In genomic region chr13:111153977-111154332, GRCh38 we compare ENCODE assay signal across 8 cellular contexts. TPM values are rescaled to one million over a fixed set of nuclear protein-coding genes. Genes with fewer than 3 reads are reported as not detected.
DNase-seq lines count a peak whose midpoint lies in the region; ATAC-seq and TF ChIP-seq lines count a peak whose summit lies in the region.

No MANE protein-coding gene starts in this region.

- peak overlapping the region; percentile 95 for H3K4me3 ChIP-seq in HEK293 (ENCODE audit: low read depth, low read length)
- peak overlapping the region; percentile 91 for H3K4me3 ChIP-seq in rectal smooth muscle tissue (ENCODE audit: low read length)

- no peaks in the 10 kb centered on the region for H3K27me3 ChIP-seq in rectal smooth muscle tissue (ENCODE audit: control insufficient read depth, insufficient read depth, low read length)

- H3K27me3 Mint-ChIP-seq in activated CD4-positive, alpha-beta T cell treated with anti-CD3 and anti-CD28 coated beads for 36 hours = no peaks in the 10 kb centered on the region

- H3K9me3 Mint-ChIP-seq in activated CD4-positive, alpha-beta T cell treated with anti-CD3 and anti-CD28 coated beads for 36 hours (ENCODE audit: low read depth) = no peaks in the 10 kb centered on the region

- H3K27ac Mint-ChIP-seq in activated CD4-positive, alpha-beta T cell treated with anti-CD3 and anti-CD28 coated beads for 36 hours = peak overlapping the region; percentile 90

- DNase-seq in activated CD4-positive, alpha-beta T cell treated with anti-CD3 and anti-CD28 coated beads for 36 hours = peak; percentile 77
- no peak for DNase-seq in activated CD4-positive, alpha-beta T cell treated with anti-CD3 and anti-CD28 coated beads for 4 hours
- DNase-seq in M059J (ENCODE audit: low read depth) (peak; percentile 38), Right ventricle myocardium superior (no peak), DMS53 (lab: John Stamatoyannopoulos, UW) (no peak)
- peak; percentile 34 to 35 for DNase-seq in activated T-helper 1 cell treated with anti-CD3 and anti-CD28 coated beads, Interleukin-2, amount 50 U/mL, for 16 hours (ENCODE audit: low read depth in 1 of 2, low spot score in 1 of 2)

- peak overlapping the region; percentile 83 for H3K4me3 Mint-ChIP-seq in activated CD4-positive, alpha-beta T cell treated with anti-CD3 and anti-CD28 coated beads for 36 hours

- H3K27ac ChIP-seq in HEK293 (ENCODE audit: extremely low read depth, low read depth, low read length) (peak overlapping the region; percentile 86), rectal smooth muscle tissue (ENCODE audit: low read depth, low read length) (peak overlapping the region; percentile 99)

- no peaks in the 10 kb centered on the region for H3K9me3 ChIP-seq in HEK293 (ENCODE audit: control insufficient read depth, insufficient read depth, low read depth, low read length)

- H3K4me1 ChIP-seq in HEK293 (ENCODE audit: control insufficient read depth, insufficient read depth, low read length) = no peaks in the 10 kb centered on the region
- H3K4me1 ChIP-seq in rectal smooth muscle tissue (ENCODE audit: control insufficient read depth, insufficient read depth, low read length) = peaks cover 11% of the 10 kb centered on the region

- CTCF ChIA-PET in activated CD4-positive, alpha-beta T cell treated with anti-CD3 and anti-CD28 coated beads for 36 hours (lab: Charles Lee) = no interaction called here
- CTCF ChIA-PET in HEK293 (lab: Yijun Ruan, JAX) = no interaction called here

- ATAC-seq in activated CD4-positive, alpha-beta T cell treated with anti-CD3 and anti-CD28 coated beads for 36 hours = peak; percentile 65
- peak; percentile 57 for ATAC-seq in Right ventricle myocardium superior (ENCODE audit: poor library complexity)

- H3K9ac ChIP-seq in rectal smooth muscle tissue (ENCODE audit: low read length) = peak overlapping the region; percentile 63

- TF ChIP-seq CTCF in HEK293 (tag by site-specific recombination; IDR thresholded peaks at IDR 0.05) = no peak

- intact Hi-C loops in activated CD4-positive, alpha-beta T cell treated with anti-CD3 and anti-CD28 coated beads for 36 hours (cut with DNase I, micrococcal nuclease) = loop anchor here (1.0 to 10.0 kb wide), 13 partner anchors 23 to 1369 kb away; partner anchors contain the start of genes ING1 (in 1 of the 2) and IRS2 (in 1 of the 2)
- intact Hi-C loops in Right ventricle myocardium superior (cut with DNase I) = loop anchor here (5.0 kb wide), 2 partner anchors 58 to 87 kb away; no protein-coding TSS in a partner anchor

- H3K36me3 ChIP-seq in HEK293 (ENCODE audit: control insufficient read depth in 2 of 2, insufficient read depth in 1 of 2, low read length in 2 of 2) (peaks cover 0 to 2% of the 10 kb centered on the region in 2 experiments; a peak in 1 of 3 replicates), rectal smooth muscle tissue (ENCODE audit: control insufficient read depth, insufficient read depth, low read length) (no peaks in the 10 kb centered on the region)

- POLR2A ChIA-PET in activated CD4-positive, alpha-beta T cell treated with anti-CD3 and anti-CD28 coated beads for 36 hours (lab: Charles Lee) = no interaction called here
- POLR2A ChIA-PET in HEK293 (lab: Yijun Ruan, JAX) = interaction anchor here (0.5 kb wide), 1 partner anchor 1767 kb away, joined by 3 read pairs; no protein-coding TSS in a partner anchor

- H3K4me1 Mint-ChIP-seq in activated CD4-positive, alpha-beta T cell treated with anti-CD3 and anti-CD28 coated beads for 36 hours = peaks cover 35% of the 10 kb centered on the region

- peaks cover 11% of the 10 kb centered on the region for H3K36me3 Mint-ChIP-seq in activated CD4-positive, alpha-beta T cell treated with anti-CD3 and anti-CD28 coated beads for 36 hours (ENCODE audit: low read depth)

TF ChIP-seq in HEK293, 187 proteins besides CTCF, POLR2A, EP300 and RAD21 (continues in another document):
- TF ChIP-seq ZNF335 (tag by site-specific recombination; conservative IDR thresholded peaks at IDR 0.05) = peak; percentile 33; the same call in 1 of the 2 replicates
- no peak for TF ChIP-seq HOXC10 (CRISPR knock-in tag; IDR thresholded peaks at IDR 0.05)
- TF ChIP-seq PRDM6 (tag by site-specific recombination; IDR thresholded peaks at IDR 0.05) = no peak
- peak; percentile 74 for TF ChIP-seq GLIS2 (tag by site-specific recombination; IDR thresholded peaks at IDR 0.05)
- peak; percentile 94 for TF ChIP-seq ZBTB20 (tag by site-specific recombination; IDR thresholded peaks at IDR 0.05)
- TF ChIP-seq SP3 (tag by site-specific recombination; IDR thresholded peaks at IDR 0.05) = peak; percentile 52; the same call in 1 of the 2 replicates
- TF ChIP-seq ZNF2 (tag by site-specific recombination; IDR thresholded peaks at IDR 0.05) = 0 out of 2 replicates have a peak, but pooled peaks have one; percentile 17
- peak; percentile 83 for TF ChIP-seq KLF1 (tag by site-specific recombination; IDR thresholded peaks at IDR 0.05)
- TF ChIP-seq SP7 (tag by site-specific recombination; IDR thresholded peaks at IDR 0.05) = peak; percentile 8; the same call in 1 of the 2 replicates
- TF ChIP-seq ZNF521 (tag by site-specific recombination; IDR thresholded peaks at IDR 0.05) = no peak
- peak; percentile 45; the same call in 1 of the 2 replicates for TF ChIP-seq ZNF341 (tag by site-specific recombination; IDR thresholded peaks at IDR 0.05; ENCODE audit: low read depth)
- 0 out of 2 replicates have a peak, but pooled peaks have one; percentile 11 for TF ChIP-seq ZNF501 (tag by site-specific recombination; IDR thresholded peaks at IDR 0.05)
- peak; percentile 82 for TF ChIP-seq KLF7 (tag by site-specific recombination; IDR thresholded peaks at IDR 0.05; ENCODE audit: borderline replicate concordance)
- peak; percentile 42 for TF ChIP-seq SP2 (tag by site-specific recombination; IDR thresholded peaks at IDR 0.05)
- TF ChIP-seq ZEB2 (tag by site-specific recombination; IDR thresholded peaks at IDR 0.05) = no peak
- TF ChIP-seq SALL2 (tag by site-specific recombination; IDR thresholded peaks at IDR 0.05; ENCODE audit: borderline replicate concordance) = no peak
- TF ChIP-seq ZNF701 (tag by site-specific recombination; IDR thresholded peaks at IDR 0.05) = no peak
- TF ChIP-seq GLIS1 (tag by site-specific recombination; IDR thresholded peaks at IDR 0.05) = peak; percentile 68
- peak; percentile 69; the same call in 1 of the 2 replicates for TF ChIP-seq ZNF398 (tag by site-specific recombination; IDR thresholded peaks at IDR 0.05)
- 0 out of 2 replicates have a peak, but pooled peaks have one; percentile 33 for TF ChIP-seq ZNF18 (tag by site-specific recombination; IDR thresholded peaks at IDR 0.05)
- peak; percentile 48; the same call in 1 of the 2 replicates for TF ChIP-seq ZNF600 (tag by site-specific recombination; IDR thresholded peaks at IDR 0.05)

RNA-seq across cellular contexts. Expression of gene ARHGEF7, which starts 38.8 kb away (rescaled TPM):
- total RNA-seq in activated CD4-positive, alpha-beta T cell treated with anti-CD3 and anti-CD28 coated beads for 36 hours = 10 to 100 TPM; 66.9 to 70.2 TPM
- total RNA-seq in M059J (2014; rRNA removed; shearing (Covaris generic)) = 12.6 and 14.7 TPM in 2 replicates
- total RNA-seq in Right ventricle myocardium superior = 49.3 TPM

Comparison
In these comparisons a context has a peak if more than half of its experiments do, and no peak if none do; other contexts are left out.
1. DNase-seq: peak in activated CD4-positive, alpha-beta T cell treated with anti-CD3 and anti-CD28 coated beads for 36 hours (single experiment), M059J (single experiment) and activated T-helper 1 cell treated with anti-CD3 and anti-CD28 coated beads, Interleukin-2, amount 50 U/mL, for 16 hours (2 of 2); none in activated CD4-positive, alpha-beta T cell treated with anti-CD3 and anti-CD28 coated beads for 4 hours (0 of 2), Right ventricle myocardium superior (single experiment) and DMS53 (single experiment).